In genomic region chr6:129498950-129499870, GRCh38 we compare ENCODE assay signal across 1 cellular context.
TF ChIP-seq lines count a peak whose summit lies in the region.

No MANE protein-coding gene starts in this region.

TF ChIP-seq in HepG2, 621 proteins besides CTCF, POLR2A, EP300 and RAD21 (continued from another document):
- TF ChIP-seq, protein P1, sequence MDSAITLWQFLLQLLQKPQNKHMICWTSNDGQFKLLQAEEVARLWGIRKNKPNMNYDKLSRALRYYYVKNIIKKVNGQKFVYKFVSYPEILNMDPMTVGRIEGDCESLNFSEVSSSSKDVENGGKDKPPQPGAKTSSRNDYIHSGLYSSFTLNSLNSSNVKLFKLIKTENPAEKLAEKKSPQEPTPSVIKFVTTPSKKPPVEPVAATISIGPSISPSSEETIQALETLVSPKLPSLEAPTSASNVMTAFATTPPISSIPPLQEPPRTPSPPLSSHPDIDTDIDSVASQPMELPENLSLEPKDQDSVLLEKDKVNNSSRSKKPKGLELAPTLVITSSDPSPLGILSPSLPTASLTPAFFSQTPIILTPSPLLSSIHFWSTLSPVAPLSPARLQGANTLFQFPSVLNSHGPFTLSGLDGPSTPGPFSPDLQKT (CRISPR knock-in tag; IDR thresholded peaks at IDR 0.05; ENCODE audit: borderline replicate concordance) = no peak
- 0 out of 2 replicates have a peak, but pooled peaks have one; percentile 29 for TF ChIP-seq POGZ (CRISPR knock-in tag; IDR thresholded peaks at IDR 0.05)
- no peak for TF ChIP-seq MYC (CRISPR knock-in tag; IDR thresholded peaks at IDR 0.05; ENCODE audit: borderline replicate concordance)
- TF ChIP-seq ZMYM2 (CRISPR knock-in tag; IDR thresholded peaks at IDR 0.05) = 0 out of 2 replicates have a peak, but pooled peaks have one; percentile 23
- no peak for TF ChIP-seq ZNF670 (CRISPR knock-in tag; IDR thresholded peaks at IDR 0.05; ENCODE audit: borderline replicate concordance)
- TF ChIP-seq ATF3 (CRISPR knock-in tag; IDR thresholded peaks at IDR 0.05) = peak; percentile 69; the same call in 1 of the 2 replicates
- TF ChIP-seq CENPT (CRISPR knock-in tag; IDR thresholded peaks at IDR 0.05; ENCODE audit: low read depth) = no peak
- TF ChIP-seq, protein P2, sequence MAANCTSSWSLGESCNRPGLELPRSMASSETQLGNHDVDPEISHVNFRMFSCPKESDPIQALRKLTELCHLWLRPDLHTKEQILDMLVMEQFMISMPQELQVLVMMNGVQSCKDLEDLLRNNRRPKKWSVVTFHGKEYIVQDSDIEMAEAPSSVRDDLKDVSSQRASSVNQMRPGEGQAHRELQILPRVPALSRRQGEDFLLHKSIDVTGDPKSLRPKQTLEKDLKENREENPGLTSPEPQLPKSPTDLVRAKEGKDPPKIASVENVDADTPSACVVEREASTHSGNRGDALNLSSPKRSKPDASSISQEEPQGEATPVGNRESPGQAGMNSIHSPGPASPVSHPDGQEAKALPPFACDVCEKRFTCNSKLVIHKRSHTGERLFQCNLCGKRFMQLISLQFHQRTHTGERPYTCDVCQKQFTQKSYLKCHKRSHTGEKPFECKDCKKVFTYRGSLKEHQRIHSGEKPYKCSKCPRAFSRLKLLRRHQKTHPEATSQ (CRISPR knock-in tag; IDR thresholded peaks at IDR 0.05; ENCODE audit: borderline replicate concordance) = no peak
- TF ChIP-seq ARID5B (CRISPR knock-in tag; IDR thresholded peaks at IDR 0.05) = peak; percentile 28; the same call in 1 of the 2 replicates
- TF ChIP-seq NCOA2 (CRISPR knock-in tag; IDR thresholded peaks at IDR 0.05) = 0 out of 2 replicates have a peak, but pooled peaks have one; percentile 11
- 0 out of 2 replicates have a peak, but pooled peaks have one; percentile 36 for TF ChIP-seq ARID3A (IDR thresholded peaks at IDR 0.05; ENCODE audit: low read depth, low read length)
- TF ChIP-seq, protein P3, sequence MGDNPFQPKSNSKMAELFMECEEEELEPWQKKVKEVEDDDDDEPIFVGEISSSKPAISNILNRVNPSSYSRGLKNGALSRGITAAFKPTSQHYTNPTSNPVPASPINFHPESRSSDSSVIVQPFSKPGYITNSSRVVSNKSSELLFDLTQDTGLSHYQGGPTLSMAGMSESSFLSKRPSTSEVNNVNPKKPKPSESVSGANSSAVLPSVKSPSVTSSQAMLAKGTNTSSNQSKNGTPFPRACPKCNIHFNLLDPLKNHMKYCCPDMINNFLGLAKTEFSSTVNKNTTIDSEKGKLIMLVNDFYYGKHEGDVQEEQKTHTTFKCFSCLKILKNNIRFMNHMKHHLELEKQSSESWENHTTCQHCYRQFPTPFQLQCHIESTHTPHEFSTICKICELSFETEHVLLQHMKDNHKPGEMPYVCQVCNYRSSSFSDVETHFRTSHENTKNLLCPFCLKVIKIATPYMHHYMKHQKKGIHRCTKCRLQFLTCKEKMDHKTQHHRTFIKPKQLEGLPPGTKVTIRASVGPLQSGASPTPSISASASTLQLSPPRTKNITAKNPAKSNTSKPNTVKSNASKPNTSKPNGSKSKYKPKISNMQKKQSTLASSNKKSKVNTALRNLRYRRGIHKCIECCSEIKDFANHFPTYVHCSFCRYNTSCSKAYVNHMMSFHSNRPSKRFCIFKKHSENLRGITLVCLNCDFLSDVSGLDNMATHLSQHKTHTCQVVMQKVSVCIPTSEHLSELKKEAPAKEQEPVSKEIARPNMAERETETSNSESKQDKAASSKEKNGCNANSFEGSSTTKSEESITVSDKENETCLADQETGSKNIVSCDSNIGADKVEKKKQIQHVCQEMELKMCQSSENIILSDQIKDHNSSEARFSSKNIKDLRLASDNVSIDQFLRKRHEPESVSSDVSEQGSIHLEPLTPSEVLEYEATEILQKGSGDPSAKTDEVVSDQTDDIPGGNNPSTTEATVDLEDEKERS (CRISPR knock-in tag; IDR thresholded peaks at IDR 0.05) = no peak
- TF ChIP-seq DNMT3B (CRISPR knock-in tag; conservative IDR thresholded peaks at IDR 0.05) = 0 out of 2 replicates have a peak, but pooled peaks have one; percentile 35
- TF ChIP-seq GATAD2A (CRISPR knock-in tag; IDR thresholded peaks at IDR 0.05) = peak; percentile 38; the same call in 1 of the 2 replicates
- TF ChIP-seq MIER3 (CRISPR knock-in tag; IDR thresholded peaks at IDR 0.05; ENCODE audit: borderline replicate concordance) = 0 out of 2 replicates have a peak, but pooled peaks have one; percentile 27
- peak; percentile 89 for TF ChIP-seq CEBPG (CRISPR knock-in tag; IDR thresholded peaks at IDR 0.05)
- TF ChIP-seq HNF4A (CRISPR knock-in tag; IDR thresholded peaks at IDR 0.05) = 0 out of 2 replicates have a peak, but pooled peaks have one; percentile 21
- 0 out of 2 replicates have a peak, but pooled peaks have one; percentile 8 for TF ChIP-seq HMG20A (CRISPR knock-in tag; IDR thresholded peaks at IDR 0.05; ENCODE audit: borderline replicate concordance)
- TF ChIP-seq ZNF362 (CRISPR knock-in tag; IDR thresholded peaks at IDR 0.05; ENCODE audit: borderline replicate concordance) = peak; percentile 67; the same call in 1 of the 2 replicates
- TF ChIP-seq BRCA1 (CRISPR knock-in tag; IDR thresholded peaks at IDR 0.05) = no peak
- TF ChIP-seq STAG1 (CRISPR knock-in tag; IDR thresholded peaks at IDR 0.05) = peak; percentile 94
- TF ChIP-seq KAT8 (CRISPR knock-in tag; IDR thresholded peaks at IDR 0.05) = peak; percentile 10; the same call in 1 of the 2 replicates
